Comparison of ENCODE assay signal across 12 cellular contexts in genomic region chr2:239361311-239361642, GRCh38. TPM values are rescaled to one million over a fixed set of nuclear protein-coding genes. Genes with fewer than 3 reads are reported as not detected.
DNase-seq lines count a peak whose midpoint lies in the region; ATAC-seq, FAIRE-seq and TF ChIP-seq lines count a peak whose summit lies in the region.
"Had no signal": no experiment of that assay in that cellular context is flagged by ENCODE, and none has a peak within 500 bp of the region (broad histone marks: within the 10 kb centered on the region; RNA-seq: fewer than 3 reads in every experiment).

No MANE protein-coding gene starts in this region.

- H3K27ac ChIP-seq in left ventricle myocardium inferior (replicated peaks) = no peak overlapping the region
- no peak overlapping the region for H3K27ac ChIP-seq in keratinocyte (ENCODE audit: control insufficient read depth, insufficient read depth, low read length)
- H3K27ac ChIP-seq: Peyer's patch, spleen had no signal

- ATAC-seq in left cardiac atrium (no peak), HG03565 (IDR thresholded peaks at IDR 0.05; ENCODE audit: unreplicated experiment) (no peak), HG03095 (IDR thresholded peaks at IDR 0.05; ENCODE audit: unreplicated experiment) (no peak)
- no peak for ATAC-seq in central memory CD8-positive, alpha-beta T cell (replicated peaks; ENCODE audit: extremely low read depth, poor library complexity, severe bottlenecking)
- ATAC-seq: natural killer cell had no signal

- H3K36me3 Mint-ChIP-seq in central memory CD8-positive, alpha-beta T cell (ENCODE audit: insufficient read depth) = peaks cover 5% of the 10 kb centered on the region
- H3K36me3 Mint-ChIP-seq: natural killer cell had no signal

- no peaks in the 10 kb centered on the region for H3K27me3 ChIP-seq in left ventricle myocardium inferior (ENCODE audit: low read depth)
- H3K27me3 ChIP-seq in keratinocyte (ENCODE audit: control insufficient read depth, extremely low read depth, insufficient read depth, low read length) = no peaks in the 10 kb centered on the region
- H3K27me3 ChIP-seq: Peyer's patch, spleen had no signal

- H3K79me2 ChIP-seq in keratinocyte (ENCODE audit: control insufficient read depth, insufficient read depth, low read length) = peaks cover 4% of the 10 kb centered on the region

- H3K4me2 ChIP-seq in keratinocyte (ENCODE audit: control insufficient read depth, extremely low read depth, insufficient read depth, low read depth, low read length) = no peak overlapping the region

- dilution Hi-C loops in keratinocyte (cut with MboI; ENCODE audit: extremely low pct_ligation_motif_present, low sequenced_read_pairs) = no loop called here

- no peak overlapping the region for H3K9ac ChIP-seq in keratinocyte (ENCODE audit: control insufficient read depth, extremely low read depth, insufficient read depth, low read length)

- no peaks in the 10 kb centered on the region for H3K9me3 ChIP-seq in left ventricle myocardium inferior (replicated peaks)
- H3K9me3 ChIP-seq in keratinocyte (ENCODE audit: control insufficient read depth, low read depth, low read length) = no peaks in the 10 kb centered on the region
- H3K9me3 ChIP-seq: Peyer's patch, spleen had no signal

- DNase-seq in left ventricle myocardium inferior = no peak
- DNase-seq in left cardiac atrium = no peak
- no peak for DNase-seq in central memory CD8-positive, alpha-beta T cell (ENCODE audit: low spot score in 2 of 2)
- DNase-seq in keratinocyte (ENCODE audit: low read depth, low spot score) = no peak
- DNase-seq in NCI-H69 (lab: John Stamatoyannopoulos, UW) = no peak
- DNase-seq in GOT3 (lab: John Stamatoyannopoulos, UW) = no peak
- DNase-seq: KG1, natural killer cell, Peyer's patch, spleen had no signal

- TF ChIP-seq CTCF in left ventricle myocardium inferior (IDR thresholded peaks at IDR 0.05; ENCODE audit: borderline replicate concordance) (peak; percentile 35), keratinocyte (optimal IDR thresholded peaks at IDR 0.05 in 1 of 3, IDR thresholded peaks at IDR 0.05 in 1 of 3, conservative IDR thresholded peaks at IDR 0.05 in 1 of 3; ENCODE audit: extremely low read depth in 1 of 3, insufficient read depth in 2 of 3, low read length in 3 of 3) (peak; percentile 7 to 26 (median 12))

- H2AFZ ChIP-seq in keratinocyte (ENCODE audit: control insufficient read depth, low read length) = no peak overlapping the region

- intact Hi-C loops in left ventricle myocardium inferior (cut with micrococcal nuclease) (no loop called here), left cardiac atrium (cut with DNase I) (no loop called here)

- H3K27me3 Mint-ChIP-seq in central memory CD8-positive, alpha-beta T cell = no peaks in the 10 kb centered on the region

- H3K27ac Mint-ChIP-seq in central memory CD8-positive, alpha-beta T cell (ENCODE audit: low read depth) = peak overlapping the region; percentile 5

- no peaks in the 10 kb centered on the region for H3K9me3 Mint-ChIP-seq in central memory CD8-positive, alpha-beta T cell
- H3K9me3 Mint-ChIP-seq: natural killer cell had no signal

- peaks cover 48% of the 10 kb centered on the region for H3K4me1 ChIP-seq in left ventricle myocardium inferior
- peaks cover 6% of the 10 kb centered on the region for H3K4me1 ChIP-seq in keratinocyte (ENCODE audit: control insufficient read depth, extremely low read depth, insufficient read depth, low read length)
- H3K4me1 ChIP-seq: Peyer's patch had no signal

- H3K4me1 Mint-ChIP-seq in central memory CD8-positive, alpha-beta T cell = peaks cover 38% of the 10 kb centered on the region

- peaks cover 3% of the 10 kb centered on the region for H4K20me1 ChIP-seq in keratinocyte (ENCODE audit: control insufficient read depth, extremely low read depth, insufficient read depth, low read length)

- no peaks in the 10 kb centered on the region for H3K36me3 ChIP-seq in left ventricle myocardium inferior
- H3K36me3 ChIP-seq in keratinocyte (ENCODE audit: control insufficient read depth in 2 of 2, extremely low read depth in 1 of 2, insufficient read depth in 2 of 2, low read length in 2 of 2) = no peaks in the 10 kb centered on the region
- H3K36me3 ChIP-seq: Peyer's patch had no signal

- H3K9me1 ChIP-seq in keratinocyte (ENCODE audit: control insufficient read depth, extremely low read depth, insufficient read depth, low read length) = no peaks in the 10 kb centered on the region

- H3K4me3 ChIP-seq in left ventricle myocardium inferior (no peak overlapping the region), keratinocyte (ENCODE audit: control insufficient read depth in 2 of 3, extremely low read depth in 1 of 3, insufficient read depth in 2 of 3, low read depth in 1 of 3, low read length in 3 of 3) (no peak overlapping the region)
- H3K4me3 ChIP-seq: Peyer's patch, spleen had no signal

- no peak for FAIRE-seq in keratinocyte (lab: Jason Lieb, UNC)

- H3K4me3 Mint-ChIP-seq in central memory CD8-positive, alpha-beta T cell = no peak overlapping the region
- H3K4me3 Mint-ChIP-seq: natural killer cell had no signal

RNA-seq across cellular contexts. Expression of gene HDAC4, which starts 39.5 kb away (rescaled TPM):
- total RNA-seq in left ventricle myocardium inferior (23.9 TPM), left cardiac atrium (10 to 100 TPM; 25.6 to 31.2 TPM)
- 2.5 to 9.7 TPM (median 2.9 TPM) in 3 replicates for polyA plus RNA-seq in keratinocyte
- 2.9 TPM for polyA plus RNA-seq in keratinocyte (2011; ENCODE audit: low read depth)
- polyA plus RNA-seq in keratinocyte (2011; cell fraction: cytosol; rRNA removed) = 2.3 and 3.8 TPM in 2 replicates
- polyA plus RNA-seq in keratinocyte (2011; cell fraction: nucleus; rRNA removed) = 13.2 and 16.4 TPM in 2 replicates
- 4.7 and 8.9 TPM in 2 replicates for polyA plus RNA-seq in keratinocyte (2012; ENCODE audit: low replicate concordance)
- polyA minus RNA-seq in keratinocyte = 11.2 to 20.2 TPM (median 17.4 TPM) in 3 replicates
- 16.3 TPM for polyA minus RNA-seq in keratinocyte (2011; cell fraction: cytosol; rRNA and poly(A)+ RNA removed)
- polyA minus RNA-seq in keratinocyte (2011; cell fraction: nucleus; rRNA and poly(A)+ RNA removed) = 16.2 and 19.1 TPM in 2 replicates
